In the genomic region with DNA sequence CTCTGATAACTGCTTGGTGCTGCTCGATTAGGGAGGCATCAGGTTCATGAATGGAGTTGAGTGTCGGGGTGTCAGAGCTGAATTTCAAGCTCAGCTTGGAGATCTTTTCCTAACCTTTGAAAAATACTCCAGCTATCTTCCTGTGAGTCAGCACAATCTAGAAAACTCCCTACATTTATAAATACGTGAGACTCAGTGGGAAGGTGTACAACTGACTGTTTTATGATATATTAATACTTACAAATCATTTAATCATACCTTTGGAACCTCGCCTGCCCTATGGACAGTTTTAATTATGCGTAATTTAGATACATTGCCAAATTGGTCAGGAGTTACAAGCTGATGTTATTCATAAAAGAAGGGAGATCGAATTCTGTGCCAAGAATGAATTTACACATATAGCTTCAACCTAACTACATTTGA, we compare ENCODE assay signal across 1 cellular context.
TF ChIP-seq lines count a peak whose summit lies in the region.

No MANE protein-coding gene starts in this region.

TF ChIP-seq in HepG2, 621 proteins besides CTCF, POLR2A, EP300 and RAD21 (continued from another document):
- TF ChIP-seq, protein P1, sequence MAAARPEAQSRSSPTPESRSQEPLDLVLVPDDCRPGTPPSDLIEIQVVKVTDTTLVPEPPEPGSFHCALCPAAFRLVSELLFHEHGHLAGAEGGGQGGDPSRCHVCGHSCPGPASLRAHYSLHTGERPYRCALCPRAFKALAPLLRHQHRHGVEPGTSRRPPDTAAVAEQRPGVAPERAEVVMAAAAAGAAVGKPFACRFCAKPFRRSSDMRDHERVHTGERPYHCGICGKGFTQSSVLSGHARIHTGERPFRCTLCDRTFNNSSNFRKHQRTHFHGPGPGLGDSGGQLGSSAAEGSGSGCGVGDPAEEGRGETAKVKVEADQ (CRISPR knock-in tag; IDR thresholded peaks at IDR 0.05; ENCODE audit: borderline replicate concordance), result no peak
- TF ChIP-seq SATB2 (CRISPR knock-in tag; IDR thresholded peaks at IDR 0.05), result 0 out of 2 replicates have a peak, but pooled peaks have one; percentile 35
TF ChIP-seq in HepG2: peak in this region for 4.
